ENCODE assay signal across 15 cellular contexts in genomic region chr9:20550326-20550725, GRCh38.
"Had no signal": no experiment of that assay in that cellular context is flagged by ENCODE, and none has a peak within 500 bp of the region (broad histone marks: within the 10 kb centered on the region; RNA-seq: fewer than 3 reads in every experiment).

No MANE protein-coding gene starts in this region.

- H3K4me3 ChIP-seq: prostate gland, right lobe of liver, upper lobe of right lung had no signal

- H3K9me3 ChIP-seq: prostate gland, right lobe of liver, upper lobe of right lung had no signal

- H3K9me3 Mint-ChIP-seq: naive thymus-derived CD8-positive, alpha-beta T cell had no signal

- H3K4me3 Mint-ChIP-seq: naive thymus-derived CD8-positive, alpha-beta T cell had no signal

- H3K27me3 ChIP-seq: right lobe of liver, upper lobe of right lung had no signal

- ATAC-seq: naive thymus-derived CD8-positive, alpha-beta T cell; right lobe of liver had no signal

- H3K27ac ChIP-seq: prostate gland, upper lobe of right lung had no signal

- H3K27me3 Mint-ChIP-seq: naive thymus-derived CD8-positive, alpha-beta T cell had no signal

- DNase-seq: activated CD4-positive, alpha-beta T cell treated with anti-CD3 and anti-CD28 coated beads for 1 hour; activated CD4-positive, alpha-beta T cell treated with anti-CD3 and anti-CD28 coated beads, Interleukin-2, amount 50 U/mL, for 48 hours; activated CD8-positive, alpha-beta memory T cell treated with anti-CD3 and anti-CD28 coated beads, Interleukin-2, amount 50 U/mL, for 48 hours; activated naive CD4-positive, alpha-beta T cell treated with Interleukin-2 at 50 U/mL for 16 hours; central memory CD4-positive, alpha-beta T cell; cortex of kidney; effector CD8-positive, alpha-beta T cell; left colon; naive thymus-derived CD8-positive, alpha-beta T cell; nucleus accumbens; right lobe of liver; stimulated activated naive CD4-positive, alpha-beta T cell treated with Interleukin-2 at 50 U/mL for 16 hours; SW 1271; upper lobe of right lung had no signal

- H3K36me3 ChIP-seq: prostate gland, right lobe of liver, upper lobe of right lung had no signal
